ENCODE assay signal across 18 cellular contexts in genomic region chr5:79736528-79737514, GRCh38. TPM values are rescaled to one million over a fixed set of nuclear protein-coding genes. Genes with fewer than 3 reads are reported as not detected.
DNase-seq lines count a peak whose midpoint lies in the region; ATAC-seq and TF ChIP-seq lines count a peak whose summit lies in the region.
"Had no signal": no experiment of that assay in that cellular context is flagged by ENCODE, and none has a peak within 500 bp of the region (broad histone marks: within the 10 kb centered on the region; RNA-seq: fewer than 3 reads in every experiment).

No MANE protein-coding gene starts in this region.

- no peaks in the 10 kb centered on the region for H3K36me3 Mint-ChIP-seq in CD4-positive, CD25-positive, alpha-beta regulatory T cell
- H3K36me3 Mint-ChIP-seq in activated CD4-positive, alpha-beta memory T cell treated with anti-CD3 and anti-CD28 coated beads, Interleukin-2, amount 10 ng/mL, durations not matched to agents 7 days and 5 days (ENCODE audit: low read depth), result no peaks in the 10 kb centered on the region
- peaks cover 0 to 11% (median 0%) of the 10 kb centered on the region in 5 donors for H3K36me3 Mint-ChIP-seq in naive thymus-derived CD4-positive, alpha-beta T cell
- H3K36me3 Mint-ChIP-seq: brain had no signal

- H3K4me1 Mint-ChIP-seq in CD4-positive, CD25-positive, alpha-beta regulatory T cell, result peaks cover 13 to 48% (median 24%) of the 10 kb centered on the region in 4 donors
- H3K4me1 Mint-ChIP-seq in activated CD4-positive, alpha-beta memory T cell treated with anti-CD3 and anti-CD28 coated beads, Interleukin-2, amount 10 ng/mL, durations not matched to agents 7 days and 5 days, result peaks cover 33% of the 10 kb centered on the region
- H3K4me1 Mint-ChIP-seq in naive thymus-derived CD4-positive, alpha-beta T cell, result peaks cover 40 to 78% (median 70%) of the 10 kb centered on the region in 7 donors
- H3K4me1 Mint-ChIP-seq: brain had no signal

- H3K4me3 Mint-ChIP-seq in CD4-positive, CD25-positive, alpha-beta regulatory T cell, result peak overlapping the region in 3 of 4 donors; percentile 40 to 76 (median 57)
- H3K4me3 Mint-ChIP-seq in activated CD4-positive, alpha-beta memory T cell treated with anti-CD3 and anti-CD28 coated beads, Interleukin-2, amount 10 ng/mL, durations not matched to agents 7 days and 5 days, result peak overlapping the region; percentile 30
- H3K4me3 Mint-ChIP-seq in naive thymus-derived CD4-positive, alpha-beta T cell, result peak overlapping the region; percentile 38 to 80 (median 71)
- H3K4me3 Mint-ChIP-seq: brain had no signal

- TF ChIP-seq CTCF in DND-41 (IDR thresholded peaks at IDR 0.05; ENCODE audit: borderline replicate concordance, extremely low read depth, low read length, poor library complexity, severe bottlenecking) (no peak), gastroesophageal sphincter (IDR thresholded peaks at IDR 0.05) (no peak)

- no peak for TF ChIP-seq EP300 in gastroesophageal sphincter (IDR thresholded peaks at IDR 0.05)

- DNase-seq in CD4-positive, CD25-positive, alpha-beta regulatory T cell, result peak in 2 of 3 donors; percentile 12 to 44
- DNase-seq in DND-41, result peak; percentile 72
- peak; percentile 23 for DNase-seq in activated CD4-positive, alpha-beta memory T cell treated with anti-CD3 and anti-CD28 coated beads, Interleukin-2, amount 10 ng/mL, durations not matched to agents 7 days and 5 days
- peak in 7 of 9 donors; percentile 35 to 75 (median 71) for DNase-seq in naive thymus-derived CD4-positive, alpha-beta T cell
- no peak for DNase-seq in GM23248
- no peak for DNase-seq in CD1c-positive myeloid dendritic cell (ENCODE audit: extremely low spot score)
- DNase-seq: colonic mucosa; NCI-H1105 treated with DMSO at 0.1 percent for 48 hours; NCI-H2107; NCI-H510A treated with DMSO at 0.1 percent for 48 hours; ovary; sigmoid colon; stimulated activated naive CD4-positive, alpha-beta T cell treated with Interleukin-2 at 50 U/mL for 16 hours; trophoblast cell had no signal

- ATAC-seq in CD4-positive, CD25-positive, alpha-beta regulatory T cell (ENCODE audit: low read depth in 2 of 2), result peak; percentile 45 to 52
- ATAC-seq in DND-41 (ENCODE audit: insufficient read depth, low read depth), result peak; percentile 90
- peak; percentile 85 for ATAC-seq in naive thymus-derived CD4-positive, alpha-beta T cell
- ATAC-seq in gastroesophageal sphincter, result no peak

- peaks cover 4% of the 10 kb centered on the region for H3K4me1 ChIP-seq in CD4-positive, CD25-positive, alpha-beta regulatory T cell (ENCODE audit: control insufficient read depth, insufficient read depth, low read length, poor library complexity, severe bottlenecking)
- H3K4me1 ChIP-seq in DND-41 (ENCODE audit: insufficient read depth, low read length) (peaks cover 55% of the 10 kb centered on the region), gastroesophageal sphincter (no peaks in the 10 kb centered on the region), GM23248 (ENCODE audit: insufficient read depth) (no peaks in the 10 kb centered on the region; the same call in 1 of the 2 replicates)
- peaks cover 0 to 46% of the 10 kb centered on the region in 2 donors for H3K4me1 ChIP-seq in naive thymus-derived CD4-positive, alpha-beta T cell (ENCODE audit: control insufficient read depth in 2 of 2, insufficient read depth in 2 of 2, low read length in 2 of 2)
- H3K4me1 ChIP-seq: colonic mucosa, sigmoid colon had no signal

- peaks cover 36% of the 10 kb centered on the region for H3K27me3 ChIP-seq in CD4-positive, CD25-positive, alpha-beta regulatory T cell (ENCODE audit: control insufficient read depth, insufficient read depth, low read length)
- H3K27me3 ChIP-seq in DND-41 (ENCODE audit: insufficient read depth, low read length, poor library complexity) (no peaks in the 10 kb centered on the region), gastroesophageal sphincter (no peaks in the 10 kb centered on the region), GM23248 (replicated peaks; ENCODE audit: insufficient read depth) (peaks cover 8% of the 10 kb centered on the region)
- no peaks in the 10 kb centered on the region for H3K27me3 ChIP-seq in naive thymus-derived CD4-positive, alpha-beta T cell (ENCODE audit: control insufficient read depth in 2 of 2, insufficient read depth in 2 of 2, low read length in 2 of 2)
- H3K27me3 ChIP-seq: colonic mucosa, hepatocyte, ovary, sigmoid colon had no signal

- TF ChIP-seq POLR2A in gastroesophageal sphincter (IDR thresholded peaks at IDR 0.05), result no peak

- H3K79me2 ChIP-seq in DND-41 (ENCODE audit: insufficient read depth, low read length) (no peaks in the 10 kb centered on the region), GM23248 (ENCODE audit: insufficient read depth) (no peaks in the 10 kb centered on the region)
- H3K79me2 ChIP-seq: hepatocyte had no signal

- peaks cover 0 to 2% (median 0%) of the 10 kb centered on the region in 7 donors for H3K9me3 Mint-ChIP-seq in CD4-positive, CD25-positive, alpha-beta regulatory T cell
- H3K9me3 Mint-ChIP-seq in activated CD4-positive, alpha-beta memory T cell treated with anti-CD3 and anti-CD28 coated beads, Interleukin-2, amount 10 ng/mL, durations not matched to agents 7 days and 5 days, result no peaks in the 10 kb centered on the region
- peaks cover 0 to 4% (median 0%) of the 10 kb centered on the region in 11 donors for H3K9me3 Mint-ChIP-seq in naive thymus-derived CD4-positive, alpha-beta T cell
- H3K9me3 Mint-ChIP-seq: brain had no signal

- H3K4me2 ChIP-seq in DND-41 (ENCODE audit: insufficient read depth, low read length) (peak overlapping the region; percentile 71), GM23248 (ENCODE audit: unreplicated experiment) (no peak overlapping the region)
- H3K4me2 ChIP-seq: hepatocyte had no signal

- peak overlapping the region; percentile 51 for H3K4me3 ChIP-seq in CD4-positive, CD25-positive, alpha-beta regulatory T cell (ENCODE audit: low read depth, low read length)
- H3K4me3 ChIP-seq in DND-41 (ENCODE audit: low read depth in 1 of 2, low read length in 2 of 2) (peak overlapping the region in 1 of 2 experiments; percentile 55; a peak in 3 of 4 replicates), gastroesophageal sphincter (no peak overlapping the region), GM23248 (no peak overlapping the region)
- peak overlapping the region; percentile 25 for H3K4me3 ChIP-seq in naive thymus-derived CD4-positive, alpha-beta T cell (ENCODE audit: low read length)
- H3K4me3 ChIP-seq: colonic mucosa, hepatocyte, lung, ovary, sigmoid colon had no signal

- H3K9me3 ChIP-seq in CD4-positive, CD25-positive, alpha-beta regulatory T cell (ENCODE audit: control insufficient read depth in 2 of 2, low read length in 2 of 2), result no peaks in the 10 kb centered on the region
- H3K9me3 ChIP-seq in DND-41 (ENCODE audit: insufficient read depth, low read length, severe bottlenecking) (no peaks in the 10 kb centered on the region), gastroesophageal sphincter (no peaks in the 10 kb centered on the region), GM23248 (ENCODE audit: low read depth) (no peaks in the 10 kb centered on the region)
- H3K9me3 ChIP-seq in naive thymus-derived CD4-positive, alpha-beta T cell (ENCODE audit: control insufficient read depth in 2 of 3, low read length in 3 of 3), result no peaks in the 10 kb centered on the region
- H3K9me3 ChIP-seq: colonic mucosa, ovary had no signal

- peak overlapping the region in 2 of 3 donors; percentile 6 to 45 for H3K27ac Mint-ChIP-seq in CD4-positive, CD25-positive, alpha-beta regulatory T cell
- no peak overlapping the region for H3K27ac Mint-ChIP-seq in activated CD4-positive, alpha-beta memory T cell treated with anti-CD3 and anti-CD28 coated beads, Interleukin-2, amount 10 ng/mL, durations not matched to agents 7 days and 5 days
- H3K27ac Mint-ChIP-seq in naive thymus-derived CD4-positive, alpha-beta T cell, result peak overlapping the region; percentile 0 to 71 (median 38)
- H3K27ac Mint-ChIP-seq: brain had no signal

- H3K36me3 ChIP-seq in CD4-positive, CD25-positive, alpha-beta regulatory T cell (ENCODE audit: control insufficient read depth, insufficient read depth, low read length), result no peaks in the 10 kb centered on the region
- H3K36me3 ChIP-seq in DND-41 (ENCODE audit: insufficient read depth, low read length) (no peaks in the 10 kb centered on the region), gastroesophageal sphincter (no peaks in the 10 kb centered on the region), GM23248 (ENCODE audit: low read depth) (no peaks in the 10 kb centered on the region)
- H3K36me3 ChIP-seq in naive thymus-derived CD4-positive, alpha-beta T cell (ENCODE audit: control insufficient read depth in 2 of 3, insufficient read depth in 3 of 3, low read length in 3 of 3), result no peaks in the 10 kb centered on the region
- H3K36me3 ChIP-seq: colonic mucosa, ovary, sigmoid colon had no signal

- H3K9ac ChIP-seq in DND-41 (ENCODE audit: low read depth, low read length) (peak overlapping the region; percentile 20), GM23248 (no peak overlapping the region)

- H3K9me2 ChIP-seq in GM23248 (ENCODE audit: insufficient read depth), result no peaks in the 10 kb centered on the region

- H3K27ac ChIP-seq in CD4-positive, CD25-positive, alpha-beta regulatory T cell (ENCODE audit: insufficient read depth, low read length, poor library complexity, severe bottlenecking), result no peak overlapping the region
- H3K27ac ChIP-seq in DND-41 (ENCODE audit: low read length), result peak overlapping the region; percentile 54
- no peak overlapping the region for H3K27ac ChIP-seq in naive thymus-derived CD4-positive, alpha-beta T cell (ENCODE audit: low read depth, low read length)
- no peak overlapping the region for H3K27ac ChIP-seq in gastroesophageal sphincter
- no peak overlapping the region for H3K27ac ChIP-seq in GM23248
- H3K27ac ChIP-seq: colonic mucosa, hepatocyte, ovary, sigmoid colon had no signal

- in situ Hi-C loops in GM23248 (cut with MboI), result no loop called here

- CTCF ChIA-PET in activated CD4-positive, alpha-beta memory T cell treated with anti-CD3 and anti-CD28 coated beads, Interleukin-2, amount 10 ng/mL, durations not matched to agents 7 days and 5 days (lab: Charles Lee), result no interaction called here
- CTCF ChIA-PET in naive thymus-derived CD4-positive, alpha-beta T cell (lab: Charles Lee), result interaction anchor here (0.7 kb wide), 1 partner anchor 52 kb away, joined by 3 read pairs; no protein-coding TSS in a partner anchor

- 75 to 92% methylated on average over 12 to 14 of the region's 14 CpGs for WGBS in gastroesophageal sphincter (ENCODE audit: low coverage in 1 of 2), 2 donors
- WGBS in GM23248 (ENCODE audit: low coverage in 1 of 2, low lambda C conversion rate in 2 of 2, missing lambda C conversion rate in 2 of 2), 2 experiments, result 83 to 87% methylated on average over 14 of the region's 14 CpGs

- H4K20me1 ChIP-seq in DND-41 (ENCODE audit: insufficient read depth, low read length) (no peaks in the 10 kb centered on the region), GM23248 (ENCODE audit: insufficient read depth) (no peaks in the 10 kb centered on the region)

- H2AFZ ChIP-seq in DND-41 (ENCODE audit: low read depth, low read length) (peak overlapping the region; percentile 18; the same call in 1 of the 2 replicates), GM23248 (no peak overlapping the region)
- H2AFZ ChIP-seq: hepatocyte had no signal

- no peaks in the 10 kb centered on the region for H3F3A ChIP-seq in GM23248 (ENCODE audit: insufficient read depth)

- intact Hi-C loops in naive thymus-derived CD4-positive, alpha-beta T cell (cut with micrococcal nuclease), result loop anchor here (2.0 kb wide), 2 partner anchors 20 to 64 kb away; no protein-coding TSS in a partner anchor

- POLR2A ChIA-PET in activated CD4-positive, alpha-beta memory T cell treated with anti-CD3 and anti-CD28 coated beads, Interleukin-2, amount 10 ng/mL, durations not matched to agents 7 days and 5 days (lab: Charles Lee), result no interaction called here
- POLR2A ChIA-PET in naive thymus-derived CD4-positive, alpha-beta T cell (lab: Charles Lee), result interaction anchor here (0.6 to 0.7 kb wide), 2 partner anchors 14 to 792 kb away, joined by 3 read pairs; no protein-coding TSS in a partner anchor

- H3K27me3 Mint-ChIP-seq in CD4-positive, CD25-positive, alpha-beta regulatory T cell, result peaks cover 62% of the 10 kb centered on the region
- H3K27me3 Mint-ChIP-seq in activated CD4-positive, alpha-beta memory T cell treated with anti-CD3 and anti-CD28 coated beads, Interleukin-2, amount 10 ng/mL, durations not matched to agents 7 days and 5 days, result peaks cover 67% of the 10 kb centered on the region
- peaks cover 0 to 71% (median 39%) of the 10 kb centered on the region in 5 donors for H3K27me3 Mint-ChIP-seq in naive thymus-derived CD4-positive, alpha-beta T cell

RNA-seq across cellular contexts. Expression of gene CMYA5, which starts 47.2 kb away (rescaled TPM):
- 0.10 TPM for total RNA-seq in CD4-positive, CD25-positive, alpha-beta regulatory T cell
- under 1 TPM in 1 of 4 donors, not detected in 3; 0.05 TPM for polyA plus RNA-seq in CD4-positive, CD25-positive, alpha-beta regulatory T cell
- total RNA-seq in activated CD4-positive, alpha-beta memory T cell treated with anti-CD3 and anti-CD28 coated beads, Interleukin-2, amount 10 ng/mL, durations not matched to agents 7 days and 5 days, result under 1 TPM; 0.08 to 0.10 TPM
- total RNA-seq in naive thymus-derived CD4-positive, alpha-beta T cell, result under 1 TPM; 0.11 to 0.27 (median 0.15) TPM
- polyA plus RNA-seq in naive thymus-derived CD4-positive, alpha-beta T cell, result under 1 TPM in 1 of 2 donors, not detected in 1; 0.08 TPM
- 10 to 100 TPM in 1 of 4 donors, 1 to 10 TPM in 3; 3.2 to 11.3 (median 7.9) TPM for total RNA-seq in gastroesophageal sphincter
- 0.97 and 1.0 TPM in 2 replicates for total RNA-seq in GM23248 (2014; rRNA removed; shearing (Covaris generic))
- 0.36 and 0.37 TPM in 2 replicates for polyA plus RNA-seq in GM23248 (2016; fragmentation: Nextera tagmentation; extraction: Ambion mirVana)

Comparison
In these comparisons a context has a peak if more than half of its experiments do, and no peak if none do; other contexts are left out.
1. DNase-seq: peak in CD4-positive, CD25-positive, alpha-beta regulatory T cell (2 of 3), DND-41 (single experiment), activated CD4-positive, alpha-beta memory T cell treated with anti-CD3 and anti-CD28 coated beads, Interleukin-2, amount 10 ng/mL, durations not matched to agents 7 days and 5 days (single experiment) and naive thymus-derived CD4-positive, alpha-beta T cell (7 of 9); none in GM23248 (single experiment) and CD1c-positive myeloid dendritic cell (single experiment).
2. H3K4me3 ChIP-seq: peak in CD4-positive, CD25-positive, alpha-beta regulatory T cell (single experiment) and naive thymus-derived CD4-positive, alpha-beta T cell (single experiment); none in gastroesophageal sphincter (0 of 2) and GM23248 (single experiment).
3. Peak in every context shown above with its lines, with median percentiles within 50 percentile points of each other: H3K4me3 Mint-ChIP-seq.